ENCODE assay signal across 17 cellular contexts in genomic region chr14:74504874-74505617, GRCh38. TPM values are rescaled to one million over a fixed set of nuclear protein-coding genes. Genes with fewer than 3 reads are reported as not detected.
DNase-seq lines count a peak whose midpoint lies in the region; ATAC-seq and TF ChIP-seq lines count a peak whose summit lies in the region.
"Had no signal": no experiment of that assay in that cellular context is flagged by ENCODE, and none has a peak within 500 bp of the region (broad histone marks: within the 10 kb centered on the region; RNA-seq: fewer than 3 reads in every experiment).

No MANE protein-coding gene starts in this region.

- H3K4me3 ChIP-seq in left ventricle myocardium inferior = no peak overlapping the region
- H3K4me3 ChIP-seq: SK-N-MC had no signal

- H3K9me3 Mint-ChIP-seq in glutamatergic neuron (ENCODE audit: unreplicated experiment) = peaks cover 7% of the 10 kb centered on the region

- no peak for ATAC-seq in HG03469 (IDR thresholded peaks at IDR 0.05; ENCODE audit: unreplicated experiment)
- ATAC-seq: PC-3 had no signal

- H3K4me1 Mint-ChIP-seq in glutamatergic neuron (ENCODE audit: low read depth, unreplicated experiment) = peaks cover 13% of the 10 kb centered on the region

- H3K36me3 ChIP-seq in left ventricle myocardium inferior = no peaks in the 10 kb centered on the region

- no peak overlapping the region for H3K4me3 Mint-ChIP-seq in glutamatergic neuron (ENCODE audit: unreplicated experiment)

- no peak for TF ChIP-seq CTCF in left ventricle myocardium inferior (IDR thresholded peaks at IDR 0.05; ENCODE audit: borderline replicate concordance)
- no peak for TF ChIP-seq CTCF in glutamatergic neuron (IDR thresholded peaks at IDR 0.05; ENCODE audit: partially characterized antibody, unreplicated experiment)

- no peak overlapping the region for H3K27ac ChIP-seq in left ventricle myocardium inferior (replicated peaks)
- H3K27ac ChIP-seq: SK-N-MC had no signal

- DNase-seq in NCI-H2227 (lab: John Stamatoyannopoulos, UW; ENCODE audit: unreplicated experiment) (peak; percentile 26), NCI-H2227 treated with DMSO at 0.1 percent for 48 hours (lab: John Stamatoyannopoulos, UW) (no peak), cardiac septum (ENCODE audit: low spot score) (peak; percentile 64), left ventricle myocardium inferior (no peak), glutamatergic neuron (peak; percentile 9), COR-L47 (lab: John Stamatoyannopoulos, UW) (no peak), NCI-H2081 treated with DMSO at 0.1 percent for 48 hours (lab: John Stamatoyannopoulos, UW) (no peak)
- DNase-seq: C1 segment of cervical spinal cord, H7, NCI-H1048, NCI-H1436 treated with DMSO at 0.1 percent for 48 hours, NCI-H2029 treated with DMSO at 0.1 percent for 48 hours, NCI-H345, NCI-H69, PC-3 had no signal

- H3K27me3 Mint-ChIP-seq in glutamatergic neuron (ENCODE audit: unreplicated experiment) = peaks cover 9% of the 10 kb centered on the region

- no peak overlapping the region for H3K27ac Mint-ChIP-seq in glutamatergic neuron (ENCODE audit: unreplicated experiment)

- intact Hi-C loops in cardiac septum (cut with DNase I) = loop anchor here (5.0 kb wide), 1 partner anchor 107 kb away; the partner anchor contains the start of gene LTBP2
- intact Hi-C loops in left ventricle myocardium inferior (cut with micrococcal nuclease) = no loop called here

- peaks cover 2% of the 10 kb centered on the region for H3K27me3 ChIP-seq in left ventricle myocardium inferior (ENCODE audit: low read depth)

- no peaks in the 10 kb centered on the region for H3K9me3 ChIP-seq in left ventricle myocardium inferior (replicated peaks)

- peaks cover 15% of the 10 kb centered on the region for H3K4me1 ChIP-seq in left ventricle myocardium inferior

- no peaks in the 10 kb centered on the region for H3K36me3 Mint-ChIP-seq in glutamatergic neuron (ENCODE audit: unreplicated experiment)

RNA-seq across cellular contexts. Expression of gene ISCA2, which starts 11.5 kb away (rescaled TPM):
- 40.5 TPM for total RNA-seq in cardiac septum
- total RNA-seq in left ventricle myocardium inferior = 45.8 TPM
- 14.8 TPM for total RNA-seq in glutamatergic neuron (ENCODE audit: unreplicated experiment)

RNA-seq across cellular contexts. Expression of gene NPC2, which starts 11.9 kb away (rescaled TPM):
- total RNA-seq in cardiac septum (116 TPM), left ventricle myocardium inferior (93.5 TPM), glutamatergic neuron (ENCODE audit: unreplicated experiment) (17.6 TPM)

Comparison
In these comparisons a context has a peak if more than half of its experiments do, and no peak if none do; other contexts are left out.
1. DNase-seq: peak in NCI-H2227 (single experiment), cardiac septum (single experiment) and glutamatergic neuron (single experiment); none in NCI-H2227 treated with DMSO at 0.1 percent for 48 hours (single experiment), left ventricle myocardium inferior (single experiment), COR-L47 (single experiment) and NCI-H2081 treated with DMSO at 0.1 percent for 48 hours (single experiment).